ENCODE assay signal across 1 cellular context in the genomic region with DNA sequence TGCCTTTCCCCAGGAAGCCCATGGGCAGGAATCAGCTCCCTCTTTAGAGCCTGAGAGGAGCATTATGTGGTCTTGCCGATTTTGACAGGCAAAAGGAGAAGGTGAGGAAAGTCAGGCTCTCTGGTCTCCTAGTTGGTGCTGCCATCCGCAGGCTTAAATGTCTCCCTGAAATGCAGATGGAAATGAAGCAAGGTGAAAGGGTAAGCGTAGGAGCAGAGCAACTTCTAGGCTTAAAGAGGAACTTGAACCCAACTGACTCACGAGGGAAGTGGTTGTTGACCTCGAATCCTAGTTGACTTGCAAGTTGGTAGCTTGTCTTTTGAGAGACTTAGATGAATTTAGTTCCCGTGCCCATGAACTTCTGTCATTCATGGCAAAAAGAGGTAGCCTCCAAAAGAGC.
TF ChIP-seq lines count a peak whose summit lies in the region.

No MANE protein-coding gene starts in this region.

TF ChIP-seq in WTC11, 78 proteins besides CTCF, POLR2A, EP300 and RAD21 (continued from another document):
- TF ChIP-seq, protein P1, sequence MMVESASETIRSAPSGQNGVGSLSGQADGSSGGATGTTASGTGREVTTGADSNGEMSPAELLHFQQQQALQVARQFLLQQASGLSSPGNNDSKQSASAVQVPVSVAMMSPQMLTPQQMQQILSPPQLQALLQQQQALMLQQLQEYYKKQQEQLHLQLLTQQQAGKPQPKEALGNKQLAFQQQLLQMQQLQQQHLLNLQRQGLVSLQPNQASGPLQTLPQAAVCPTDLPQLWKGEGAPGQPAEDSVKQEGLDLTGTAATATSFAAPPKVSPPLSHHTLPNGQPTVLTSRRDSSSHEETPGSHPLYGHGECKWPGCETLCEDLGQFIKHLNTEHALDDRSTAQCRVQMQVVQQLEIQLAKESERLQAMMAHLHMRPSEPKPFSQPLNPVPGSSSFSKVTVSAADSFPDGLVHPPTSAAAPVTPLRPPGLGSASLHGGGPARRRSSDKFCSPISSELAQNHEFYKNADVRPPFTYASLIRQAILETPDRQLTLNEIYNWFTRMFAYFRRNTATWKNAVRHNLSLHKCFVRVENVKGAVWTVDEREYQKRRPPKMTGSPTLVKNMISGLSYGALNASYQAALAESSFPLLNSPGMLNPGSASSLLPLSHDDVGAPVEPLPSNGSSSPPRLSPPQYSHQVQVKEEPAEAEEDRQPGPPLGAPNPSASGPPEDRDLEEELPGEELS (CRISPR knock-in tag; IDR thresholded peaks at IDR 0.05), result no peak
- TF ChIP-seq, protein P2, sequence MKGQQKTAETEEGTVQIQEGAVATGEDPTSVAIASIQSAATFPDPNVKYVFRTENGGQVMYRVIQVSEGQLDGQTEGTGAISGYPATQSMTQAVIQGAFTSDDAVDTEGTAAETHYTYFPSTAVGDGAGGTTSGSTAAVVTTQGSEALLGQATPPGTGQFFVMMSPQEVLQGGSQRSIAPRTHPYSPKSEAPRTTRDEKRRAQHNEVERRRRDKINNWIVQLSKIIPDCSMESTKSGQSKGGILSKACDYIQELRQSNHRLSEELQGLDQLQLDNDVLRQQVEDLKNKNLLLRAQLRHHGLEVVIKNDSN (CRISPR knock-in tag; IDR thresholded peaks at IDR 0.05), result no peak
- TF ChIP-seq FOXJ3 (CRISPR knock-in tag; IDR thresholded peaks at IDR 0.05; ENCODE audit: borderline replicate concordance), result no peak
- no peak for TF ChIP-seq SMAD3 (CRISPR knock-in tag; IDR thresholded peaks at IDR 0.05; ENCODE audit: borderline replicate concordance)
- no peak for TF ChIP-seq RORB (CRISPR knock-in tag; IDR thresholded peaks at IDR 0.05)
- no peak for TF ChIP-seq GTF2I (CRISPR knock-in tag; conservative IDR thresholded peaks at IDR 0.05)
- TF ChIP-seq, protein P3, sequence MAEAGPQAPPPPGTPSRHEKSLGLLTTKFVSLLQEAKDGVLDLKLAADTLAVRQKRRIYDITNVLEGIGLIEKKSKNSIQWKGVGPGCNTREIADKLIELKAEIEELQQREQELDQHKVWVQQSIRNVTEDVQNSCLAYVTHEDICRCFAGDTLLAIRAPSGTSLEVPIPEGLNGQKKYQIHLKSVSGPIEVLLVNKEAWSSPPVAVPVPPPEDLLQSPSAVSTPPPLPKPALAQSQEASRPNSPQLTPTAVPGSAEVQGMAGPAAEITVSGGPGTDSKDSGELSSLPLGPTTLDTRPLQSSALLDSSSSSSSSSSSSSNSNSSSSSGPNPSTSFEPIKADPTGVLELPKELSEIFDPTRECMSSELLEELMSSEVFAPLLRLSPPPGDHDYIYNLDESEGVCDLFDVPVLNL (CRISPR knock-in tag; IDR thresholded peaks at IDR 0.05; ENCODE audit: borderline replicate concordance, low read depth), result no peak
- TF ChIP-seq PRRX2 (CRISPR knock-in tag; IDR thresholded peaks at IDR 0.05), result no peak
- TF ChIP-seq GABPB1 (CRISPR knock-in tag; IDR thresholded peaks at IDR 0.05), result no peak
- TF ChIP-seq NFATC4 (CRISPR knock-in tag; IDR thresholded peaks at IDR 0.05), result no peak
